ENCODE assay signal across 8 cellular contexts in genomic region chr17:7403902-7404736, GRCh38. TPM values are rescaled to one million over a fixed set of nuclear protein-coding genes. Genes with fewer than 3 reads are reported as not detected.
DNase-seq lines count a peak whose midpoint lies in the region; ATAC-seq, FAIRE-seq and TF ChIP-seq lines count a peak whose summit lies in the region.

TSS of gene TMEM256 (minus strand) at chr17:7404097. CDS start at chr17:7404084, 13 bp downstream.

- H3K9me3 ChIP-seq in small intestine (ENCODE audit: control insufficient read depth, low read depth), result no peaks in the 10 kb centered on the region

- H3K4me1 ChIP-seq in ACC112 (ENCODE audit: control insufficient read depth, insufficient read depth, low read length, unreplicated experiment), result peaks cover 9% of the 10 kb centered on the region
- peaks cover 0 to 7% of the 10 kb centered on the region in 2 donors for H3K4me1 ChIP-seq in small intestine (ENCODE audit: control insufficient read depth in 2 of 2, insufficient read depth in 1 of 2, low read depth in 1 of 2, low read length in 1 of 2)

- TF ChIP-seq CTCF in WI38 (IDR thresholded peaks at IDR 0.05; ENCODE audit: low read depth, low read length), result no peak
- TF ChIP-seq CTCF in bronchial epithelial cell (IDR thresholded peaks at IDR 0.05; ENCODE audit: insufficient read depth, low read length, severe bottlenecking), result no peak

- DNase-seq in NCI-H2227 treated with DMSO at 0.1 percent for 48 hours (lab: John Stamatoyannopoulos, UW) (peak; percentile 95), bronchial epithelial cell (ENCODE audit: low read depth) (peak; percentile 96), iPS-NIHi11 (ENCODE audit: low spot score) (peak; percentile 88), small intestine (peak; percentile 100)

- H3K36me3 ChIP-seq in ACC112 (ENCODE audit: insufficient read depth, low read length) (no peaks in the 10 kb centered on the region), bronchial epithelial cell (ENCODE audit: control insufficient read depth, insufficient read depth, low read length) (no peaks in the 10 kb centered on the region), small intestine (ENCODE audit: control insufficient read depth in 2 of 2, insufficient read depth in 2 of 2, low read length in 2 of 2) (no peaks in the 10 kb centered on the region)

- ATAC-seq in GM18873 (IDR thresholded peaks at IDR 0.05; ENCODE audit: low FRiP score, unreplicated experiment) (peak; percentile 87), HG03139 (IDR thresholded peaks at IDR 0.05; ENCODE audit: unreplicated experiment) (peak; percentile 89)

- H2AFZ ChIP-seq in ACC112 (ENCODE audit: low read length, unreplicated experiment), result peak within 1 kb of the TSS; percentile 85

- peak; percentile 47 for FAIRE-seq in bronchial epithelial cell (lab: Jason Lieb, UNC)
- FAIRE-seq in small intestine (lab: Jason Lieb, UNC), result peak; percentile 30

- peak within 1 kb of the TSS; percentile 89 for H3K4me3 ChIP-seq in ACC112 (ENCODE audit: low read depth, low read length)
- peak within 1 kb of the TSS; percentile 75 for H3K4me3 ChIP-seq in WI38 (ENCODE audit: low read depth, low read length)
- peak within 1 kb of the TSS; percentile 74 for H3K4me3 ChIP-seq in bronchial epithelial cell (ENCODE audit: low read depth, low read length)
- H3K4me3 ChIP-seq in small intestine (ENCODE audit: low read depth in 1 of 2, low read length in 2 of 2), result peak within 1 kb of the TSS; percentile 80 to 84

- 0 to 1% (median 0%) methylated on average over 46 to 53 of the region's 53 CpGs for WGBS in small intestine, 3 donors

- peaks cover 26% of the 10 kb centered on the region for H3K79me2 ChIP-seq in ACC112 (ENCODE audit: control insufficient read depth, insufficient read depth, low read length, unreplicated experiment)

- H3K27me3 ChIP-seq in ACC112 (ENCODE audit: insufficient read depth, low read length), result no peaks in the 10 kb centered on the region
- no peaks in the 10 kb centered on the region for H3K27me3 ChIP-seq in bronchial epithelial cell (ENCODE audit: control insufficient read depth, insufficient read depth, low read length)
- H3K27me3 ChIP-seq in small intestine (ENCODE audit: control insufficient read depth in 2 of 2, insufficient read depth in 2 of 2, low read length in 2 of 2), result no peaks in the 10 kb centered on the region

- H3K27ac ChIP-seq in ACC112 (ENCODE audit: low read depth, low read length) (peak within 1 kb of the TSS; percentile 53), small intestine (ENCODE audit: low read depth in 1 of 2, low read length in 1 of 2) (peak within 1 kb of the TSS; percentile 98)

RNA-seq across cellular contexts. Expression of gene TMEM256, which starts in this region (rescaled TPM):
- total RNA-seq in bronchial epithelial cell, result 40.3 and 67.7 TPM in 2 replicates
- polyA plus RNA-seq in small intestine, result 100 to 1,000 TPM; 193 to 771 (median 521) TPM

Comparison
In these comparisons a context has a peak if more than half of its experiments do, and no peak if none do; other contexts are left out.
1. Peak in every context shown above with its lines: DNase-seq, ATAC-seq, H3K4me3 ChIP-seq and H3K27ac ChIP-seq.